ENCODE assay signal across 10 cellular contexts in genomic region chr17:30343244-30343643, GRCh38. TPM values are rescaled to one million over a fixed set of nuclear protein-coding genes. Genes with fewer than 3 reads are reported as not detected.
"Had no signal": no experiment of that assay in that cellular context is flagged by ENCODE, and none has a peak within 500 bp of the region (broad histone marks: within the 10 kb centered on the region; RNA-seq: fewer than 3 reads in every experiment).

No MANE protein-coding gene starts in this region.

RNA-seq across cellular contexts. Expression of gene TMIGD1, which starts 9.4 kb away (rescaled TPM):
- total RNA-seq: activated B cell treated with CpG ODN at 0.5 μM for 24 hours; activated CD4-positive, alpha-beta T cell treated with anti-CD3 and anti-CD28 coated beads, Interleukin-2, amount 10 ng/mL, durations not matched to agents 24 days and 14 days; activated CD8-positive, alpha-beta memory T cell treated with anti-CD3 and anti-CD28 coated beads, Interleukin-2, amount 10 ng/mL, durations not matched to agents 7 days and 5 days; activated T-helper 1 cell treated with anti-CD3 and anti-CD28 coated beads, Interleukin-12 subunit alpha, Interleukin-12 subunit beta, Interleukin-2, Interleukin-4 antibody, amounts not matched to agents 30 ng/mL and 10 ng/mL and 1 ng/mL, durations not matched to agents 14 hours and 24 hours and 36 hours; ascending aorta; IMR-90; LHCN-M2; M059J; RPMI7951; T-helper 17 cell had no signal
